Comparison of ENCODE assay signal across 10 cellular contexts in genomic region chr14:106662947-106663346, GRCh38.
"Had no signal": no experiment of that assay in that cellular context is flagged by ENCODE, and none has a peak within 500 bp of the region (broad histone marks: within the 10 kb centered on the region; RNA-seq: fewer than 3 reads in every experiment).

No MANE protein-coding gene starts in this region.

- H3K27ac ChIP-seq: colonic mucosa, heart left ventricle, stomach, thoracic aorta, VCaP had no signal

- ATAC-seq: heart left ventricle had no signal

- H3K4me1 Mint-ChIP-seq: neural crest cell had no signal

- H3K27me3 ChIP-seq: colonic mucosa had no signal

- H3K27ac Mint-ChIP-seq: activated CD4-positive, alpha-beta T cell treated with anti-CD3 and anti-CD28 coated beads, Interleukin-2, amount 10 ng/mL, durations not matched to agents 7 days and 5 days had no signal

- H3K4me3 Mint-ChIP-seq: activated CD4-positive, alpha-beta T cell treated with anti-CD3 and anti-CD28 coated beads, Interleukin-2, amount 10 ng/mL, durations not matched to agents 7 days and 5 days; neural crest cell had no signal

- FAIRE-seq: endothelial cell of umbilical vein, keratinocyte had no signal

- DNase-seq: activated CD4-positive, alpha-beta T cell treated with anti-CD3 and anti-CD28 coated beads, Interleukin-2, amount 10 ng/mL, durations not matched to agents 7 days and 5 days; colonic mucosa; foreskin melanocyte; heart left ventricle; stomach had no signal

- H3K9me3 ChIP-seq: colonic mucosa, thoracic aorta had no signal

- H3K4me3 ChIP-seq: colonic mucosa, heart left ventricle, stomach, thoracic aorta had no signal

- H3K4me1 ChIP-seq: colonic mucosa, heart left ventricle, stomach had no signal

- H3K36me3 ChIP-seq: colonic mucosa, heart left ventricle, stomach, thoracic aorta had no signal
